ENCODE assay signal across 1 cellular context in genomic region chr20:59032023-59032712, GRCh38.
TF ChIP-seq lines count a peak whose summit lies in the region.

ATP5F1E (minus strand) TSS chr20:59032335; CDS start chr20:59032251, 84 bp downstream.

TF ChIP-seq in HepG2, 621 proteins besides CTCF, POLR2A, EP300 and RAD21 (continued from another document and continues in another):
- TF ChIP-seq KAT8 (CRISPR knock-in tag; IDR thresholded peaks at IDR 0.05) (peak; percentile 91), MIXL1 (CRISPR knock-in tag; IDR thresholded peaks at IDR 0.05) (peak; percentile 21; the same call in 1 of the 2 replicates), ATF4 (CRISPR knock-in tag; IDR thresholded peaks at IDR 0.05) (peak in 1 of 2 experiments; percentile 57; a peak in 1 of 4 replicates), PAF1 (CRISPR knock-in tag; IDR thresholded peaks at IDR 0.05) (no peak), ZNF10 (CRISPR knock-in tag; IDR thresholded peaks at IDR 0.05; ENCODE audit: borderline replicate concordance, low read depth) (0 out of 2 replicates have a peak, but pooled peaks have one; percentile 76), ATAD3A (CRISPR knock-in tag; IDR thresholded peaks at IDR 0.05) (peak; percentile 66; the same call in 1 of the 2 replicates), RNF2 (conservative IDR thresholded peaks at IDR 0.05; ENCODE audit: low read depth) (peak; percentile 97), MEIS2 (CRISPR knock-in tag; IDR thresholded peaks at IDR 0.05) (peak; percentile 98), CREM (IDR thresholded peaks at IDR 0.05) (no peak), CREM (CRISPR knock-in tag; IDR thresholded peaks at IDR 0.05) (peak; percentile 48; the same call in 1 of the 2 replicates), MTA1 (CRISPR knock-in tag; IDR thresholded peaks at IDR 0.05; ENCODE audit: borderline replicate concordance) (peak; percentile 89; the same call in 1 of the 2 replicates), SIX4 (CRISPR knock-in tag; IDR thresholded peaks at IDR 0.05) (peak; percentile 67; the same call in 1 of the 2 replicates), ZNF383 (CRISPR knock-in tag; IDR thresholded peaks at IDR 0.05; ENCODE audit: borderline replicate concordance) (no peak), RAD51 (IDR thresholded peaks at IDR 0.05; ENCODE audit: borderline replicate concordance) (no peak), ATM (IDR thresholded peaks at IDR 0.05; ENCODE audit: borderline replicate concordance) (no peak), ETV6 (CRISPR knock-in tag; conservative IDR thresholded peaks at IDR 0.05) (peak; percentile 79), ZMYM2 (CRISPR knock-in tag; IDR thresholded peaks at IDR 0.05) (peak; percentile 87; the same call in 1 of the 2 replicates), ZBTB37 (CRISPR knock-in tag; IDR thresholded peaks at IDR 0.05) (peak; percentile 55; the same call in 1 of the 2 replicates), NFE2L2 (IDR thresholded peaks at IDR 0.05; ENCODE audit: low read length) (no peak), FOXA3 (CRISPR knock-in tag; IDR thresholded peaks at IDR 0.05) (peak; percentile 41), ZNF251 (CRISPR knock-in tag; IDR thresholded peaks at IDR 0.05) (no peak; the same call in 1 of the 2 replicates), ZNF256 (CRISPR knock-in tag; conservative IDR thresholded peaks at IDR 0.05) (no peak; the same call in none of the 2 replicates), ZNF782 (CRISPR knock-in tag; IDR thresholded peaks at IDR 0.05; ENCODE audit: borderline replicate concordance) (peak; percentile 95), ZNF230 (CRISPR knock-in tag; IDR thresholded peaks at IDR 0.05) (no peak; the same call in 1 of the 2 replicates), SRSF1 (optimal IDR thresholded peaks at IDR 0.05; ENCODE audit: low read depth, low read length) (peak; percentile 91), MTF2 (CRISPR knock-in tag; IDR thresholded peaks at IDR 0.05; ENCODE audit: borderline replicate concordance) (peak; percentile 76; the same call in 1 of the 2 replicates), PHB2 (IDR thresholded peaks at IDR 0.05; ENCODE audit: partially characterized antibody) (no peak), ZBTB39 (CRISPR knock-in tag; IDR thresholded peaks at IDR 0.05) (0 out of 2 replicates have a peak, but pooled peaks have one; percentile 87), TMF1 (CRISPR knock-in tag; IDR thresholded peaks at IDR 0.05; ENCODE audit: low read depth) (peak; percentile 68), HNRNPLL (IDR thresholded peaks at IDR 0.05; ENCODE audit: low read depth, low read length, poor library complexity, severe bottlenecking) (peak; percentile 79), MYC (CRISPR knock-in tag; IDR thresholded peaks at IDR 0.05; ENCODE audit: borderline replicate concordance) (peak; percentile 95)
- TF ChIP-seq, protein P1, sequence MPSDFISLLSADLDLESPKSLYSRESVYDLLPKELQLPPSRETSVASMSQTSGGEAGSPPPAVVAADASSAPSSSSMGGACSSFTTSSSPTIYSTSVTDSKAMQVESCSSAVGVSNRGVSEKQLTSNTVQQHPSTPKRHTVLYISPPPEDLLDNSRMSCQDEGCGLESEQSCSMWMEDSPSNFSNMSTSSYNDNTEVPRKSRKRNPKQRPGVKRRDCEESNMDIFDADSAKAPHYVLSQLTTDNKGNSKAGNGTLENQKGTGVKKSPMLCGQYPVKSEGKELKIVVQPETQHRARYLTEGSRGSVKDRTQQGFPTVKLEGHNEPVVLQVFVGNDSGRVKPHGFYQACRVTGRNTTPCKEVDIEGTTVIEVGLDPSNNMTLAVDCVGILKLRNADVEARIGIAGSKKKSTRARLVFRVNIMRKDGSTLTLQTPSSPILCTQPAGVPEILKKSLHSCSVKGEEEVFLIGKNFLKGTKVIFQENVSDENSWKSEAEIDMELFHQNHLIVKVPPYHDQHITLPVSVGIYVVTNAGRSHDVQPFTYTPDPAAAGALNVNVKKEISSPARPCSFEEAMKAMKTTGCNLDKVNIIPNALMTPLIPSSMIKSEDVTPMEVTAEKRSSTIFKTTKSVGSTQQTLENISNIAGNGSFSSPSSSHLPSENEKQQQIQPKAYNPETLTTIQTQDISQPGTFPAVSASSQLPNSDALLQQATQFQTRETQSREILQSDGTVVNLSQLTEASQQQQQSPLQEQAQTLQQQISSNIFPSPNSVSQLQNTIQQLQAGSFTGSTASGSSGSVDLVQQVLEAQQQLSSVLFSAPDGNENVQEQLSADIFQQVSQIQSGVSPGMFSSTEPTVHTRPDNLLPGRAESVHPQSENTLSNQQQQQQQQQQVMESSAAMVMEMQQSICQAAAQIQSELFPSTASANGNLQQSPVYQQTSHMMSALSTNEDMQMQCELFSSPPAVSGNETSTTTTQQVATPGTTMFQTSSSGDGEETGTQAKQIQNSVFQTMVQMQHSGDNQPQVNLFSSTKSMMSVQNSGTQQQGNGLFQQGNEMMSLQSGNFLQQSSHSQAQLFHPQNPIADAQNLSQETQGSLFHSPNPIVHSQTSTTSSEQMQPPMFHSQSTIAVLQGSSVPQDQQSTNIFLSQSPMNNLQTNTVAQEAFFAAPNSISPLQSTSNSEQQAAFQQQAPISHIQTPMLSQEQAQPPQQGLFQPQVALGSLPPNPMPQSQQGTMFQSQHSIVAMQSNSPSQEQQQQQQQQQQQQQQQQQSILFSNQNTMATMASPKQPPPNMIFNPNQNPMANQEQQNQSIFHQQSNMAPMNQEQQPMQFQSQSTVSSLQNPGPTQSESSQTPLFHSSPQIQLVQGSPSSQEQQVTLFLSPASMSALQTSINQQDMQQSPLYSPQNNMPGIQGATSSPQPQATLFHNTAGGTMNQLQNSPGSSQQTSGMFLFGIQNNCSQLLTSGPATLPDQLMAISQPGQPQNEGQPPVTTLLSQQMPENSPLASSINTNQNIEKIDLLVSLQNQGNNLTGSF (CRISPR knock-in tag; IDR thresholded peaks at IDR 0.05) = peak; percentile 74; the same call in 1 of the 2 replicates
- TF ChIP-seq, protein P2, sequence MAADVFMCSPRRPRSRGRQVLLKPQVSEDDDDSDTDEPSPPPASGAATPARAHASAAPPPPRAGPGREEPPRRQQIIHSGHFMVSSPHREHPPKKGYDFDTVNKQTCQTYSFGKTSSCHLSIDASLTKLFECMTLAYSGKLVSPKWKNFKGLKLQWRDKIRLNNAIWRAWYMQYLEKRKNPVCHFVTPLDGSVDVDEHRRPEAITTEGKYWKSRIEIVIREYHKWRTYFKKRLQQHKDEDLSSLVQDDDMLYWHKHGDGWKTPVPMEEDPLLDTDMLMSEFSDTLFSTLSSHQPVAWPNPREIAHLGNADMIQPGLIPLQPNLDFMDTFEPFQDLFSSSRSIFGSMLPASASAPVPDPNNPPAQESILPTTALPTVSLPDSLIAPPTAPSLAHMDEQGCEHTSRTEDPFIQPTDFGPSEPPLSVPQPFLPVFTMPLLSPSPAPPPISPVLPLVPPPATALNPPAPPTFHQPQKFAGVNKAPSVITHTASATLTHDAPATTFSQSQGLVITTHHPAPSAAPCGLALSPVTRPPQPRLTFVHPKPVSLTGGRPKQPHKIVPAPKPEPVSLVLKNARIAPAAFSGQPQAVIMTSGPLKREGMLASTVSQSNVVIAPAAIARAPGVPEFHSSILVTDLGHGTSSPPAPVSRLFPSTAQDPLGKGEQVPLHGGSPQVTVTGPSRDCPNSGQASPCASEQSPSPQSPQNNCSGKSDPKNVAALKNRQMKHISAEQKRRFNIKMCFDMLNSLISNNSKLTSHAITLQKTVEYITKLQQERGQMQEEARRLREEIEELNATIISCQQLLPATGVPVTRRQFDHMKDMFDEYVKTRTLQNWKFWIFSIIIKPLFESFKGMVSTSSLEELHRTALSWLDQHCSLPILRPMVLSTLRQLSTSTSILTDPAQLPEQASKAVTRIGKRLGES (CRISPR knock-in tag; IDR thresholded peaks at IDR 0.05; ENCODE audit: borderline replicate concordance) = peak; percentile 15; the same call in 1 of the 2 replicates
- TF ChIP-seq, protein P3, sequence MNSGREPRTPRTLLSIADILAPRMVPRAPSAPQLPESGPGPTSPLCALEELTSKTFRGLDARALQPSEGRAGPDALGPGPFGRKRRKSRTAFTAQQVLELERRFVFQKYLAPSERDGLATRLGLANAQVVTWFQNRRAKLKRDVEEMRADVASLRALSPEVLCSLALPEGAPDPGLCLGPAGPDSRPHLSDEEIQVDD (CRISPR knock-in tag; IDR thresholded peaks at IDR 0.05; ENCODE audit: borderline replicate concordance) = peak; percentile 90; the same call in 1 of the 2 replicates
- TF ChIP-seq, protein P4, sequence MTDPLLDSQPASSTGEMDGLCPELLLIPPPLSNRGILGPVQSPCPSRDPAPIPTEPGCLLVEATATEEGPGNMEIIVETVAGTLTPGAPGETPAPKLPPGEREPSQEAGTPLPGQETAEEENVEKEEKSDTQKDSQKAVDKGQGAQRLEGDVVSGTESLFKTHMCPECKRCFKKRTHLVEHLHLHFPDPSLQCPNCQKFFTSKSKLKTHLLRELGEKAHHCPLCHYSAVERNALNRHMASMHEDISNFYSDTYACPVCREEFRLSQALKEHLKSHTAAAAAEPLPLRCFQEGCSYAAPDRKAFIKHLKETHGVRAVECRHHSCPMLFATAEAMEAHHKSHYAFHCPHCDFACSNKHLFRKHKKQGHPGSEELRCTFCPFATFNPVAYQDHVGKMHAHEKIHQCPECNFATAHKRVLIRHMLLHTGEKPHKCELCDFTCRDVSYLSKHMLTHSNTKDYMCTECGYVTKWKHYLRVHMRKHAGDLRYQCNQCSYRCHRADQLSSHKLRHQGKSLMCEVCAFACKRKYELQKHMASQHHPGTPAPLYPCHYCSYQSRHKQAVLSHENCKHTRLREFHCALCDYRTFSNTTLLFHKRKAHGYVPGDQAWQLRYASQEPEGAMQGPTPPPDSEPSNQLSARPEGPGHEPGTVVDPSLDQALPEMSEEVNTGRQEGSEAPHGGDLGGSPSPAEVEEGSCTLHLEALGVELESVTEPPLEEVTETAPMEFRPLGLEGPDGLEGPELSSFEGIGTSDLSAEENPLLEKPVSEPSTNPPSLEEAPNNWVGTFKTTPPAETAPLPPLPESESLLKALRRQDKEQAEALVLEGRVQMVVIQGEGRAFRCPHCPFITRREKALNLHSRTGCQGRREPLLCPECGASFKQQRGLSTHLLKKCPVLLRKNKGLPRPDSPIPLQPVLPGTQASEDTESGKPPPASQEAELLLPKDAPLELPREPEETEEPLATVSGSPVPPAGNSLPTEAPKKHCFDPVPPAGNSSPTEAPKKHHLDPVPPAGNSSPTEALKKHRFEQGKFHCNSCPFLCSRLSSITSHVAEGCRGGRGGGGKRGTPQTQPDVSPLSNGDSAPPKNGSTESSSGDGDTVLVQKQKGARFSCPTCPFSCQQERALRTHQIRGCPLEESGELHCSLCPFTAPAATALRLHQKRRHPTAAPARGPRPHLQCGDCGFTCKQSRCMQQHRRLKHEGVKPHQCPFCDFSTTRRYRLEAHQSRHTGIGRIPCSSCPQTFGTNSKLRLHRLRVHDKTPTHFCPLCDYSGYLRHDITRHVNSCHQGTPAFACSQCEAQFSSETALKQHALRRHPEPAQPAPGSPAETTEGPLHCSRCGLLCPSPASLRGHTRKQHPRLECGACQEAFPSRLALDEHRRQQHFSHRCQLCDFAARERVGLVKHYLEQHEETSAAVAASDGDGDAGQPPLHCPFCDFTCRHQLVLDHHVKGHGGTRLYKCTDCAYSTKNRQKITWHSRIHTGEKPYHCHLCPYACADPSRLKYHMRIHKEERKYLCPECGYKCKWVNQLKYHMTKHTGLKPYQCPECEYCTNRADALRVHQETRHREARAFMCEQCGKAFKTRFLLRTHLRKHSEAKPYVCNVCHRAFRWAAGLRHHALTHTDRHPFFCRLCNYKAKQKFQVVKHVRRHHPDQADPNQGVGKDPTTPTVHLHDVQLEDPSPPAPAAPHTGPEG (CRISPR knock-in tag; IDR thresholded peaks at IDR 0.05) = peak; percentile 61; the same call in 1 of the 2 replicates
- TF ChIP-seq, protein P5, sequence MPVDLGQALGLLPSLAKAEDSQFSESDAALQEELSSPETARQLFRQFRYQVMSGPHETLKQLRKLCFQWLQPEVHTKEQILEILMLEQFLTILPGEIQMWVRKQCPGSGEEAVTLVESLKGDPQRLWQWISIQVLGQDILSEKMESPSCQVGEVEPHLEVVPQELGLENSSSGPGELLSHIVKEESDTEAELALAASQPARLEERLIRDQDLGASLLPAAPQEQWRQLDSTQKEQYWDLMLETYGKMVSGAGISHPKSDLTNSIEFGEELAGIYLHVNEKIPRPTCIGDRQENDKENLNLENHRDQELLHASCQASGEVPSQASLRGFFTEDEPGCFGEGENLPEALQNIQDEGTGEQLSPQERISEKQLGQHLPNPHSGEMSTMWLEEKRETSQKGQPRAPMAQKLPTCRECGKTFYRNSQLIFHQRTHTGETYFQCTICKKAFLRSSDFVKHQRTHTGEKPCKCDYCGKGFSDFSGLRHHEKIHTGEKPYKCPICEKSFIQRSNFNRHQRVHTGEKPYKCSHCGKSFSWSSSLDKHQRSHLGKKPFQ (CRISPR knock-in tag; IDR thresholded peaks at IDR 0.05; ENCODE audit: insufficient replicate concordance) = no peak
- TF ChIP-seq, protein P6, sequence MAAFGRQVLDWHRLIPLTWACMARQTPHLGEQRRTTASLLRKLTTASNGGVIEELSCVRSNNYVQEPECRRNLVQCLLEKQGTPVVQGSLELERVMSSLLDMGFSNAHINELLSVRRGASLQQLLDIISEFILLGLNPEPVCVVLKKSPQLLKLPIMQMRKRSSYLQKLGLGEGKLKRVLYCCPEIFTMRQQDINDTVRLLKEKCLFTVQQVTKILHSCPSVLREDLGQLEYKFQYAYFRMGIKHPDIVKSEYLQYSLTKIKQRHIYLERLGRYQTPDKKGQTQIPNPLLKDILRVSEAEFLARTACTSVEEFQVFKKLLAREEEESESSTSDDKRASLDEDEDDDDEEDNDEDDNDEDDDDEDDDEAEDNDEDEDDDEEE (CRISPR knock-in tag; IDR thresholded peaks at IDR 0.05) = no peak
